In the genomic region with DNA sequence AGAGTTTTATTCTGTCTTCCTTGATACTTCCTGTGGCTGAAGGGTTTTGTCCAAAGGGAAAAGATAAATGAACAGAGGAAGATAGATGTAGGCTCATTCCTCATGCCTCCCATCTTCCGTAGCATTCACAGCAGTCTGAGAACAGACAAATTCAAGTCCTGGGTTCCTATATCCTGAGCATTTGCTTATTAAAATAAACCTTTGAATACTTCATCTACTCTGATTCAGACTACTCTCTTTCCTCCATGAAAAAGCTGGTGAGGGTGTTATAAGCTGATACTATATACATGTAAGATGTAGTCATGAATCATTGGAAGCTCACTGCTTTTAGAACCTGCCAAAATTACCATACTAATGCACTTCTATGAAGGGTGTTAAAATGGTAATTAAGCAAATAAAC, we compare ENCODE assay signal across 1 cellular context.
TF ChIP-seq lines count a peak whose summit lies in the region.

No MANE protein-coding gene starts in this region.

TF ChIP-seq in GM23338, 12 proteins besides CTCF, POLR2A, EP300 and RAD21 (continued from another document):
- TF ChIP-seq, protein P1, sequence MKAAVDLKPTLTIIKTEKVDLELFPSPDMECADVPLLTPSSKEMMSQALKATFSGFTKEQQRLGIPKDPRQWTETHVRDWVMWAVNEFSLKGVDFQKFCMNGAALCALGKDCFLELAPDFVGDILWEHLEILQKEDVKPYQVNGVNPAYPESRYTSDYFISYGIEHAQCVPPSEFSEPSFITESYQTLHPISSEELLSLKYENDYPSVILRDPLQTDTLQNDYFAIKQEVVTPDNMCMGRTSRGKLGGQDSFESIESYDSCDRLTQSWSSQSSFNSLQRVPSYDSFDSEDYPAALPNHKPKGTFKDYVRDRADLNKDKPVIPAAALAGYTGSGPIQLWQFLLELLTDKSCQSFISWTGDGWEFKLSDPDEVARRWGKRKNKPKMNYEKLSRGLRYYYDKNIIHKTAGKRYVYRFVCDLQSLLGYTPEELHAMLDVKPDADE (IDR thresholded peaks at IDR 0.05), result no peak
- TF ChIP-seq, protein P2, sequence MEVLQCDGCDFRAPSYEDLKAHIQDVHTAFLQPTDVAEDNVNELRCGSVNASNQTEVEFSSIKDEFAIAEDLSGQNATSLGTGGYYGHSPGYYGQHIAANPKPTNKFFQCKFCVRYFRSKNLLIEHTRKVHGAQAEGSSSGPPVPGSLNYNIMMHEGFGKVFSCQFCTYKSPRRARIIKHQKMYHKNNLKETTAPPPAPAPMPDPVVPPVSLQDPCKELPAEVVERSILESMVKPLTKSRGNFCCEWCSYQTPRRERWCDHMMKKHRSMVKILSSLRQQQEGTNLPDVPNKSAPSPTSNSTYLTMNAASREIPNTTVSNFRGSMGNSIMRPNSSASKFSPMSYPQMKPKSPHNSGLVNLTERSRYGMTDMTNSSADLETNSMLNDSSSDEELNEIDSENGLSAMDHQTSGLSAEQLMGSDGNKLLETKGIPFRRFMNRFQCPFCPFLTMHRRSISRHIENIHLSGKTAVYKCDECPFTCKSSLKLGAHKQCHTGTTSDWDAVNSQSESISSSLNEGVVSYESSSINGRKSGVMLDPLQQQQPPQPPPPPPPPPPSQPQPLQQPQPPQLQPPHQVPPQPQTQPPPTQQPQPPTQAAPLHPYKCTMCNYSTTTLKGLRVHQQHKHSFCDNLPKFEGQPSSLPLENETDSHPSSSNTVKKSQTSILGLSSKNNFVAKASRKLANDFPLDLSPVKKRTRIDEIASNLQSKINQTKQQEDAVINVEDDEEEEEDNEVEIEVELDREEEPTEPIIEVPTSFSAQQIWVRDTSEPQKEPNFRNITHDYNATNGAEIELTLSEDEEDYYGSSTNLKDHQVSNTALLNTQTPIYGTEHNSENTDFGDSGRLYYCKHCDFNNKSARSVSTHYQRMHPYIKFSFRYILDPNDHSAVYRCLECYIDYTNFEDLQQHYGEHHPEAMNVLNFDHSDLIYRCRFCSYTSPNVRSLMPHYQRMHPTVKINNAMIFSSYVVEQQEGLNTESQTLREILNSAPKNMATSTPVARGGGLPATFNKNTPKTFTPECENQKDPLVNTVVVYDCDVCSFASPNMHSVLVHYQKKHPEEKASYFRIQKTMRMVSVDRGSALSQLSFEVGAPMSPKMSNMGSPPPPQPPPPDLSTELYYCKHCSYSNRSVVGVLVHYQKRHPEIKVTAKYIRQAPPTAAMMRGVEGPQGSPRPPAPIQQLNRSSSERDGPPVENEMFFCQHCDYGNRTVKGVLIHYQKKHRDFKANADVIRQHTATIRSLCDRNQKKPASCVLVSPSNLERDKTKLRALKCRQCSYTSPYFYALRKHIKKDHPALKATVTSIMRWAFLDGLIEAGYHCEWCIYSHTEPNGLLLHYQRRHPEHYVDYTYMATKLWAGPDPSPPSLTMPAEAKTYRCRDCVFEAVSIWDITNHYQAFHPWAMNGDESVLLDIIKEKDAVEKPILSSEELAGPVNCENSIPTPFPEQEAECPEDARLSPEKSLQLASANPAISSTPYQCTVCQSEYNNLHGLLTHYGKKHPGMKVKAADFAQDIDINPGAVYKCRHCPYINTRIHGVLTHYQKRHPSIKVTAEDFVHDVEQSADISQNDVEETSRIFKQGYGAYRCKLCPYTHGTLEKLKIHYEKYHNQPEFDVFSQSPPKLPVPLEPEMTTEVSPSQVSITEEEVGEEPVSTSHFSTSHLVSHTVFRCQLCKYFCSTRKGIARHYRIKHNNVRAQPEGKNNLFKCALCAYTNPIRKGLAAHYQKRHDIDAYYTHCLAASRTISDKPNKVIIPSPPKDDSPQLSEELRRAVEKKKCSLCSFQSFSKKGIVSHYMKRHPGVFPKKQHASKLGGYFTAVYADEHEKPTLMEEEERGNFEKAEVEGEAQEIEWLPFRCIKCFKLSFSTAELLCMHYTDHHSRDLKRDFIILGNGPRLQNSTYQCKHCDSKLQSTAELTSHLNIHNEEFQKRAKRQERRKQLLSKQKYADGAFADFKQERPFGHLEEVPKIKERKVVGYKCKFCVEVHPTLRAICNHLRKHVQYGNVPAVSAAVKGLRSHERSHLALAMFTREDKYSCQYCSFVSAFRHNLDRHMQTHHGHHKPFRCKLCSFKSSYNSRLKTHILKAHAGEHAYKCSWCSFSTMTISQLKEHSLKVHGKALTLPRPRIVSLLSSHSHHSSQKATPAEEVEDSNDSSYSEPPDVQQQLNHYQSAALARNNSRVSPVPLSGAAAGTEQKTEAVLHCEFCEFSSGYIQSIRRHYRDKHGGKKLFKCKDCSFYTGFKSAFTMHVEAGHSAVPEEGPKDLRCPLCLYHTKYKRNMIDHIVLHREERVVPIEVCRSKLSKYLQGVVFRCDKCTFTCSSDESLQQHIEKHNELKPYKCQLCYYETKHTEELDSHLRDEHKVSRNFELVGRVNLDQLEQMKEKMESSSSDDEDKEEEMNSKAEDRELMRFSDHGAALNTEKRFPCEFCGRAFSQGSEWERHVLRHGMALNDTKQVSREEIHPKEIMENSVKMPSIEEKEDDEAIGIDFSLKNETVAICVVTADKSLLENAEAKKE (CRISPR knock-in tag; IDR thresholded peaks at IDR 0.05), result no peak
